ENCODE assay signal across 22 cellular contexts in genomic region chr19:579111-579841, GRCh38. TPM values are rescaled to one million over a fixed set of nuclear protein-coding genes. Genes with fewer than 3 reads are reported as not detected.
"Had no signal": no experiment of that assay in that cellular context is flagged by ENCODE, and none has a peak within 500 bp of the region (broad histone marks: within the 10 kb centered on the region; RNA-seq: fewer than 3 reads in every experiment).

No MANE protein-coding gene starts in this region.

- H3K27ac Mint-ChIP-seq: activated CD4-positive, alpha-beta T cell treated with anti-CD3 and anti-CD28 coated beads, Interleukin-2, amount 10 ng/mL, durations not matched to agents 7 days and 5 days; activated naive CD4-positive, alpha-beta T cell treated with anti-CD3 and anti-CD28 coated beads for 36 hours; activated naive CD8-positive, alpha-beta T cell treated with anti-CD3 and anti-CD28 coated beads, Interleukin-2, amount 50 U/mL, for 24 hours; activated T-helper 2 cell treated with anti-CD3 and anti-CD28 coated beads, Interferon-gamma antibody, Interleukin-2, Interleukin-4, amounts not matched to agents 10 μg/mL and 5 μg/mL and 100 μg/mL, durations not matched to agents 14 hours and 24 hours and 36 hours; memory B cell; naive thymus-derived CD4-positive, alpha-beta T cell; type B pancreatic cell had no signal

- H3K27me3 Mint-ChIP-seq: activated CD4-positive, alpha-beta T cell treated with anti-CD3 and anti-CD28 coated beads, Interleukin-2, amount 10 ng/mL, durations not matched to agents 7 days and 5 days; activated naive CD8-positive, alpha-beta T cell treated with anti-CD3 and anti-CD28 coated beads, Interleukin-2, amount 50 U/mL, for 24 hours; naive thymus-derived CD4-positive, alpha-beta T cell; type B pancreatic cell had no signal

- H3K36me3 Mint-ChIP-seq: type B pancreatic cell had no signal

- H3K4me2 ChIP-seq: hepatocyte had no signal

- H3K9me3 Mint-ChIP-seq: activated CD4-positive, alpha-beta T cell treated with anti-CD3 and anti-CD28 coated beads, Interleukin-2, amount 10 ng/mL, durations not matched to agents 7 days and 5 days; activated naive CD4-positive, alpha-beta T cell treated with anti-CD3 and anti-CD28 coated beads for 36 hours; activated naive CD8-positive, alpha-beta T cell treated with anti-CD3 and anti-CD28 coated beads, Interleukin-2, amount 50 U/mL, for 24 hours; activated T-helper 2 cell treated with anti-CD3 and anti-CD28 coated beads, Interferon-gamma antibody, Interleukin-2, Interleukin-4, amounts not matched to agents 10 μg/mL and 5 μg/mL and 100 μg/mL, durations not matched to agents 14 hours and 24 hours and 36 hours; memory B cell; naive thymus-derived CD4-positive, alpha-beta T cell; type B pancreatic cell had no signal

- H3K4me3 ChIP-seq: ascending aorta, hepatocyte, left lung, mucosa of descending colon, SK-N-MC, skin epidermis, suprapubic skin had no signal

- H3K9me3 ChIP-seq: ascending aorta, left lung, mucosa of descending colon, suprapubic skin had no signal

- H3K4me3 Mint-ChIP-seq: activated CD4-positive, alpha-beta T cell treated with anti-CD3 and anti-CD28 coated beads, Interleukin-2, amount 10 ng/mL, durations not matched to agents 7 days and 5 days; activated naive CD4-positive, alpha-beta T cell treated with anti-CD3 and anti-CD28 coated beads for 36 hours; activated naive CD8-positive, alpha-beta T cell treated with anti-CD3 and anti-CD28 coated beads, Interleukin-2, amount 50 U/mL, for 24 hours; memory B cell; naive thymus-derived CD4-positive, alpha-beta T cell; type B pancreatic cell had no signal

- DNase-seq: activated CD4-positive, alpha-beta T cell treated with anti-CD3 and anti-CD28 coated beads, Interleukin-2, amount 10 ng/mL, durations not matched to agents 7 days and 5 days; activated CD8-positive, alpha-beta memory T cell treated with anti-CD3 and anti-CD28 coated beads for 24 hours; activated naive CD4-positive, alpha-beta T cell treated with anti-CD3 and anti-CD28 coated beads for 36 hours; activated naive CD8-positive, alpha-beta T cell treated with anti-CD3 and anti-CD28 coated beads, Interleukin-2, amount 50 U/mL, for 24 hours; islet precursor cell; naive thymus-derived CD4-positive, alpha-beta T cell; nucleus accumbens; stimulated activated CD4-positive, alpha-beta T cell treated with anti-CD3 and anti-CD28 coated beads, Interleukin-15, amount 100 ng/mL, for 24 hours; stimulated activated CD4-positive, alpha-beta T cell treated with anti-CD3 and anti-CD28 coated beads, Interleukin-4, amount 100 ng/mL, for 4 hours; stimulated activated CD8-positive, alpha-beta memory T cell treated with anti-CD3 and anti-CD28 coated beads, Interleukin-4, amount 100 ng/mL, for 48 hours; stimulated activated naive CD4-positive, alpha-beta T cell treated with Interleukin-2 at 50 U/mL for 16 hours had no signal

- ATAC-seq: activated naive CD8-positive, alpha-beta T cell treated with anti-CD3 and anti-CD28 coated beads, Interleukin-2, amount 50 U/mL, for 24 hours; left lung; mucosa of descending colon; naive thymus-derived CD4-positive, alpha-beta T cell had no signal

- H3K27me3 ChIP-seq: ascending aorta, hepatocyte, suprapubic skin had no signal

- H2AFZ ChIP-seq: hepatocyte had no signal

- H3K27ac ChIP-seq: ascending aorta, hepatocyte, left lung, SK-N-MC, skin epidermis, suprapubic skin had no signal

RNA-seq across cellular contexts. Expression of gene HCN2, which starts 10.4 kb away (rescaled TPM):
- total RNA-seq: ascending aorta had no signal
- polyA plus RNA-seq: naive thymus-derived CD4-positive, alpha-beta T cell had no signal

RNA-seq across cellular contexts. Expression of gene GZMM, which starts 35.4 kb away (rescaled TPM):
- total RNA-seq: ascending aorta, bronchial epithelial cell, hepatocyte had no signal
- polyA plus RNA-seq: hepatocyte had no signal
